ENCODE assay signal across 19 cellular contexts in the genomic region with DNA sequence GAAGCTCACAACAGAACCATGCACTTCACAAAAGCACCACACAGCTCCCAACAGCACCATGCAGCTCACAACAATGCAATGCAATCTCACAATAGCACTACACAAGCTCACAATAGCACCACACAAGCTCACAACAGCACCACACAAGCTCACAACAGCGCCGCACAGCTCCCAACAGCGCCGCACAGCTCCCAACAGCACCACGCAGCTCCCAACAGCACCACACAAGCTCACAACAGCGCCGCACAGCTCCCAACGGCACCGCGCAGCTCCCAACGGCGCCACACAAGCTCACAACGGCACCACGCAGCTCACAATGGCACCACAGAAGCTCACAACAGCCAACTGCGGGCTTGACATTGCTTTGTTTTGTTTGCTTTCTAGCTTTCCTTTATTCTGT.
"Had no signal": no experiment of that assay in that cellular context is flagged by ENCODE, and none has a peak within 500 bp of the region (broad histone marks: within the 10 kb centered on the region; RNA-seq: fewer than 3 reads in every experiment).

No MANE protein-coding gene starts in this region.

- FAIRE-seq: colon, kidney had no signal

- H3K9ac ChIP-seq: SK-N-SH had no signal

- DNase-seq: activated gamma-delta T cell; activated T-cell treated with anti-CD3 and anti-CD28 coated beads, Interleukin-2, amount 50 U/mL, for 4 hours; effector CD4-positive, alpha-beta T cell; hippocampal formation; left ventricle myocardium inferior; mesendoderm; SK-N-SH; stimulated activated CD4-positive, alpha-beta T cell treated with anti-CD3 and anti-CD28 coated beads, Interleukin-2, amount 100 ng/mL, for 48 hours; stimulated activated naive B cell treated with anti-CD40 and anti-IgM and Interleukin-4, amounts not matched to agents 10 μg/mL and 1 μg/mL and 100 μg/mL, for 72 hours; T-helper 9 cell had no signal

- H3K27me3 ChIP-seq: cardiac muscle cell, esophagus muscularis mucosa, ovary, uterus had no signal

- H3K9me3 ChIP-seq: esophagus muscularis mucosa, left ventricle myocardium inferior, ovary, SK-N-SH, tibial artery, uterus had no signal

- H3K4me1 ChIP-seq: uterus had no signal

- H3K36me3 ChIP-seq: cardiac muscle cell, esophagus muscularis mucosa, left ventricle myocardium inferior, ovary, tibial artery, uterus had no signal

- H3K4me3 Mint-ChIP-seq: activated T-cell treated with anti-CD3 and anti-CD28 coated beads, Interleukin-2, amount 50 U/mL, for 4 hours; stimulated activated naive B cell treated with anti-CD40 and anti-IgM and Interleukin-4, amounts not matched to agents 10 μg/mL and 1 μg/mL and 100 μg/mL, for 72 hours; T-cell had no signal

- H3K27ac ChIP-seq: cardiac muscle cell, esophagus muscularis mucosa, left ventricle myocardium inferior, ovary, tibial artery, uterus had no signal

- H3K4me3 ChIP-seq: cardiac muscle cell, esophagus muscularis mucosa, left ventricle myocardium inferior, ovary, tibial artery, uterus had no signal

- ATAC-seq: activated naive CD4-positive, alpha-beta T cell treated with anti-CD3 and anti-CD28 coated beads, Interleukin-2, amount 50 U/mL, for 72 hours; activated T-cell treated with anti-CD3 and anti-CD28 coated beads, Interleukin-2, amount 50 U/mL, for 4 hours; stimulated activated naive B cell treated with anti-CD40 and anti-IgM and Interleukin-4, amounts not matched to agents 10 μg/mL and 1 μg/mL and 100 μg/mL, for 72 hours; T-cell had no signal

- H3K36me3 Mint-ChIP-seq: activated naive CD4-positive, alpha-beta T cell treated with anti-CD3 and anti-CD28 coated beads, Interleukin-2, amount 50 U/mL, for 72 hours; T-cell had no signal

- H3K9me3 Mint-ChIP-seq: activated naive CD4-positive, alpha-beta T cell treated with anti-CD3 and anti-CD28 coated beads, Interleukin-2, amount 50 U/mL, for 72 hours; activated T-cell treated with anti-CD3 and anti-CD28 coated beads, Interleukin-2, amount 50 U/mL, for 4 hours; T-cell had no signal

- H3K27ac Mint-ChIP-seq: activated naive CD4-positive, alpha-beta T cell treated with anti-CD3 and anti-CD28 coated beads, Interleukin-2, amount 50 U/mL, for 72 hours; stimulated activated naive B cell treated with anti-CD40 and anti-IgM and Interleukin-4, amounts not matched to agents 10 μg/mL and 1 μg/mL and 100 μg/mL, for 72 hours; T-cell had no signal

- H3K4me2 ChIP-seq: SK-N-SH had no signal
